Comparison of ENCODE assay signal across 36 cellular contexts in genomic region chr4:93451954-93452353, GRCh38.
"Had no signal": no experiment of that assay in that cellular context is flagged by ENCODE, and none has a peak within 500 bp of the region (broad histone marks: within the 10 kb centered on the region; RNA-seq: fewer than 3 reads in every experiment).

No MANE protein-coding gene starts in this region.

- H3K27me3 ChIP-seq: MG63 had no signal

- DNase-seq: Karpas-422, Kasumi-1, MG63, MM.1S, MV-4-11, NCI-H1048, NCI-H1092, NCI-H1092 treated with DMSO at 0.1 percent for 48 hours, NCI-H1105, NCI-H1105 treated with DMSO at 0.1 percent for 48 hours, NCI-H1417, NCI-H1417 treated with DMSO at 0.1 percent for 48 hours, NCI-H1436, NCI-H146, NCI-H1694, NCI-H1694 treated with DMSO at 0.1 percent for 48 hours, NCI-H187 treated with DMSO at 0.1 percent for 48 hours, NCI-H1930, NCI-H2029, NCI-H2029 treated with DMSO at 0.1 percent for 48 hours, NCI-H2081, NCI-H2081 treated with DMSO at 0.1 percent for 48 hours, NCI-H2107, NCI-H2171, NCI-H2171 treated with DMSO at 0.1 percent for 48 hours, NCI-H2227 treated with DMSO at 0.1 percent for 48 hours, NCI-H226, NCI-H345, NCI-H446, NCI-H446 treated with DMSO at 0.1 percent for 48 hours, NCI-H510A, NCI-H510A treated with DMSO at 0.1 percent for 48 hours, NCI-H524, NCI-H524 treated with DMSO at 0.1 percent for 48 hours, NCI-H526, NCI-H526 treated with DMSO at 0.1 percent for 48 hours had no signal

- H3K36me3 ChIP-seq: MG63 had no signal

- H3K4me3 ChIP-seq: MG63 had no signal

- H3K9me3 ChIP-seq: MG63 had no signal
